6 cellular contexts compared by ENCODE assay signal in genomic region chr1:235989105-235989504, GRCh38.
"Had no signal": no experiment of that assay in that cellular context is flagged by ENCODE, and none has a peak within 500 bp of the region (broad histone marks: within the 10 kb centered on the region; RNA-seq: fewer than 3 reads in every experiment).

No MANE protein-coding gene starts in this region.

- H3K4me3 Mint-ChIP-seq: GM23338, H9 had no signal

- H3K4me3 ChIP-seq: GM23338, K562 had no signal

- DNase-seq: H9, HCEC 1CT, IMR-90, KG1 had no signal

- H3K27ac Mint-ChIP-seq: GM23338, H9 had no signal

- ATAC-seq: GM23338, K562 had no signal
